ENCODE assay signal across 12 cellular contexts in genomic region chr2:84486436-84487115, GRCh38. TPM values are rescaled to one million over a fixed set of nuclear protein-coding genes. Genes with fewer than 3 reads are reported as not detected.
A peak's percentile ranks its signal among the peaks of the same experiment; 100 is the strongest.
DNase-seq lines count a peak whose midpoint lies in the region; ATAC-seq, FAIRE-seq and TF ChIP-seq lines count a peak whose summit lies in the region.
"Had no signal": no experiment of that assay in that cellular context is flagged by ENCODE, and none has a peak within 500 bp of the region (broad histone marks: within the 10 kb centered on the region; RNA-seq: fewer than 3 reads in every experiment).

No MANE protein-coding gene starts in this region.

- 7 to 13% methylated on average over 2 of the region's 2 CpGs for WGBS in pancreas, 2 donors

- TF ChIP-seq CTCF in fibroblast of mammary gland (conservative IDR thresholded peaks at IDR 0.05; ENCODE audit: control insufficient read depth, insufficient read depth, low read depth, low read length) (no peak), pancreas (IDR thresholded peaks at IDR 0.05) (no peak), coronary artery (IDR thresholded peaks at IDR 0.05) (no peak)

- ATAC-seq in pancreas = peak; percentile 96
- no peak for ATAC-seq in GM21528 (IDR thresholded peaks at IDR 0.05; ENCODE audit: low FRiP score, unreplicated experiment)
- no peak for ATAC-seq in GM18873 (IDR thresholded peaks at IDR 0.05; ENCODE audit: low FRiP score, unreplicated experiment)
- ATAC-seq in HG03097 (IDR thresholded peaks at IDR 0.05; ENCODE audit: low FRiP score, unreplicated experiment) = no peak
- ATAC-seq: K562, Panc1 had no signal

- no peaks in the 10 kb centered on the region for H3K27me3 ChIP-seq in pancreas

- H3K36me3 ChIP-seq in pancreas = no peaks in the 10 kb centered on the region

- H3K4me1 ChIP-seq in pancreas = peaks cover 10 to 30% (median 20%) of the 10 kb centered on the region in 3 donors

- intact Hi-C loops in pancreas (cut with DNase I) = no loop called here

- DNase-seq in EH (ENCODE audit: low read depth) (peak; percentile 60), NCI-H345 (lab: John Stamatoyannopoulos, UW) (peak; percentile 78), fibroblast of mammary gland (ENCODE audit: low read depth) (peak; percentile 6), pancreas (peak in 4 of 6 donors; percentile 66 to 83 (median 82)), coronary artery (ENCODE audit: low spot score) (no peak)
- DNase-seq: effector CD4-positive, alpha-beta T cell; islet precursor cell had no signal

- H3K9me3 ChIP-seq in pancreas = no peaks in the 10 kb centered on the region

- peak; percentile 86 for FAIRE-seq in pancreas (lab: Jason Lieb, UNC)
- FAIRE-seq: K562 had no signal

- no peak overlapping the region for H3K4me3 ChIP-seq in fibroblast of mammary gland (ENCODE audit: control insufficient read depth, low read depth, low read length)
- no peak overlapping the region for H3K4me3 ChIP-seq in pancreas
- no peak overlapping the region for H3K4me3 ChIP-seq in coronary artery
- H3K4me3 ChIP-seq: K562 had no signal

- H3K27ac ChIP-seq in pancreas = peak overlapping the region; percentile 43 to 84 (median 60)
- H3K27ac ChIP-seq in coronary artery = no peak overlapping the region

RNA-seq across cellular contexts. Expression of gene SUCLG1, which starts 27.5 kb away (rescaled TPM):
- 10 to 100 TPM; 33.1 to 49.6 (median 40.7) TPM for total RNA-seq in pancreas
- 10 to 100 TPM; 43.8 to 69.5 TPM for polyA plus RNA-seq in pancreas

RNA-seq across cellular contexts. Expression of gene DNAH6, which starts 29.7 kb away (rescaled TPM):
- total RNA-seq in pancreas = 1 to 10 TPM in 1 of 6 donors, under 1 TPM in 5; 0.54 to 1.6 (median 0.91) TPM
- under 1 TPM; 0.19 to 0.59 TPM for polyA plus RNA-seq in pancreas

Comparison
In these comparisons a context has a peak if more than half of its experiments do, and no peak if none do; other contexts are left out.
1. ATAC-seq: peak in pancreas (4 of 4); none in GM21528 (single experiment), GM18873 (single experiment) and HG03097 (single experiment).
2. H3K27ac ChIP-seq: peak in pancreas (4 of 4); none in coronary artery (0 of 2).